Comparison of ENCODE assay signal across 8 cellular contexts in the genomic region with DNA sequence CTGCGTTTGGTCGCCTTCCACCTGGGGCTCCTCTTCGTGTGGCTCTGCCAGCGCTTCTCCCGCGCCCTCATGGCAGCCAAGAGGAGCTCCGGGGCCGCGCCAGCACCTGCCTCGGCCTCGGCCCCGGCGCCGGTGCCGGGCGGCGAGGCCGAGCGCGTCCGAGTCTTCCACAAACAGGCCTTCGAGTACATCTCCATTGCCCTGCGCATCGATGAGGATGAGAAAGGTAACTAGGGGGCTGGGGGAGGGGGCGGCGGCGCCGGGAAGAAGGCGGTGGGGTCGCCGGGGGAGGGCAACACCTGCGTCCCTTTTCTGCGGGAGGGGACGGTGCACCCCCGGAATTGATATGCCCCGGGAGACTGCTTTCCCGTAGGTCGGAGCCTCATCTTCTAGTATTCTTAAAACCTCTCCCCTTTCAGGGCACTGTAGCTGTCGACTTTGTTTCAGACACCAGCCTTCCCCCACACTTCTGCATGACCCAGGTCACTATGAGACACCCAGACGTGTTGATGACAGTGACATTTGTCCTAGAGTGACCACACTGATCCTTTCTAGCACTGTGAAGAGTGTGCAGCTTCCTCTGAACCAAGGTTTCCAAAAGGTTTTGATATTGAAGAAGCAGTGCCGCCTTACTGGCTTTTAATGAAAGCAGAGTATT. TPM values are rescaled to one million over a fixed set of nuclear protein-coding genes. Genes with fewer than 3 reads are reported as not detected.
DNase-seq lines count a peak whose midpoint lies in the region; ATAC-seq and TF ChIP-seq lines count a peak whose summit lies in the region.

No MANE protein-coding gene starts in this region.

- H3K4me3 ChIP-seq in BE2C (ENCODE audit: low read depth, low read length) = peak overlapping the region; percentile 75
- peak overlapping the region; percentile 95 for H3K4me3 ChIP-seq in HUES48 (ENCODE audit: low read depth, low read length)

- H3K27me3 Mint-ChIP-seq in nephron progenitor cell (ENCODE audit: low read depth, poor library complexity) = no peaks in the 10 kb centered on the region

- H3K9me3 ChIP-seq in BE2C = no peaks in the 10 kb centered on the region
- no peaks in the 10 kb centered on the region for H3K9me3 ChIP-seq in HUES48 (ENCODE audit: control insufficient read depth, insufficient read depth, low read length)

- H3K36me3 Mint-ChIP-seq in nephron progenitor cell (ENCODE audit: low read depth) = peaks cover 18% of the 10 kb centered on the region

- H3K27ac ChIP-seq in HUES48 (ENCODE audit: low read depth, low read length) (peak overlapping the region; percentile 94), VCaP (peak overlapping the region; percentile 85)

- H3K4me1 Mint-ChIP-seq in nephron progenitor cell = peaks cover 30% of the 10 kb centered on the region

- DNase-seq in BE2C (no peak), nephron progenitor cell (no peak), DMS114 treated with DMSO at 0.1 percent for 48 hours (lab: John Stamatoyannopoulos, UW; ENCODE audit: unreplicated experiment) (no peak), iPS-NIHi7 (ENCODE audit: extremely low spot score) (no peak)

- TF ChIP-seq CTCF in BE2C (IDR thresholded peaks at IDR 0.05; ENCODE audit: low read depth, low read length) (no peak), VCaP (conservative IDR thresholded peaks at IDR 0.05) (no peak), nephron progenitor cell (IDR thresholded peaks at IDR 0.05) (no peak)

- H3K9ac ChIP-seq in HUES48 (ENCODE audit: low read depth, low read length) = peak overlapping the region; percentile 38

- H3K9me3 Mint-ChIP-seq in nephron progenitor cell = no peaks in the 10 kb centered on the region

- H3K36me3 ChIP-seq in BE2C (no peaks in the 10 kb centered on the region), HUES48 (ENCODE audit: control insufficient read depth, insufficient read depth, low read length) (0 out of 2 replicates have a peak, but pooled peaks cover 5% of the 10 kb centered on the region)

- ATAC-seq in GM19023 (IDR thresholded peaks at IDR 0.05; ENCODE audit: unreplicated experiment) (peak; percentile 19), esophagus mucosa (peak; percentile 3)

- H3K27me3 ChIP-seq in BE2C = no peaks in the 10 kb centered on the region
- no peaks in the 10 kb centered on the region for H3K27me3 ChIP-seq in HUES48 (ENCODE audit: control insufficient read depth, insufficient read depth, low read length)

- H3K4me1 ChIP-seq in BE2C (no peaks in the 10 kb centered on the region), HUES48 (ENCODE audit: control insufficient read depth, insufficient read depth, low read length) (peaks cover 8% of the 10 kb centered on the region; the same call in 1 of the 2 replicates)

- H3K27ac Mint-ChIP-seq in nephron progenitor cell = peak overlapping the region; percentile 96

- H3K4me3 Mint-ChIP-seq in nephron progenitor cell = peak overlapping the region; percentile 99

RNA-seq across cellular contexts. Expression of gene SPAST, which starts 0.8 kb away (rescaled TPM):
- 3.9 TPM for polyA plus RNA-seq in BE2C (2012; ENCODE audit: insufficient read depth, insufficient read length, low read depth)
- total RNA-seq in esophagus mucosa = 12.0 TPM

RNA-seq across cellular contexts. Expression of gene DPY30, which starts 24.5 kb away (rescaled TPM):
- polyA plus RNA-seq in BE2C (2012; ENCODE audit: insufficient read depth, insufficient read length, low read depth) = 99.9 TPM
- total RNA-seq in esophagus mucosa = 55.9 TPM

RNA-seq across cellular contexts. Expression of gene MEMO1, which starts 53.3 kb away (rescaled TPM):
- polyA plus RNA-seq in BE2C (2012; ENCODE audit: insufficient read depth, insufficient read length, low read depth) = 34.4 TPM
- 52.2 TPM for total RNA-seq in esophagus mucosa
